In the genomic region with DNA sequence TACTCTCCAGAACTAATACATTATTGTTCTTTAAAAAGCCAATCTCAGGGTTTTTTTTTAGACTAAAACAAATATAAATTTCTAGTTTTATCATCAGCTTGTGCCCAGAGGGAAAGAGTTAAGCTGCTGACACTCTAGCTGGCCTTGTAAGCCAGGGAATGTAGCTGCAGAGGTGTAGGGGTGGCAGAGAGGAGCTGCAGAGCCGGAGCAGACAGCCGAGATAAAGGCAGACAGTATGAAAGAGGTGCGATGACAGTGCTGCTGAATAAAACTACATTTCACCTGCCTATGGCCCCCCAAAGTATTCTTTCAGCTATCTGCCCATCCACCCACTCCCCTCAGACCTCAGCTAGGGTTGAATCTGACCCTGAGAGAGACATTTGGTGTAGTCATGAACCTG, we compare ENCODE assay signal across 18 cellular contexts.
DNase-seq lines count a peak whose midpoint lies in the region; ATAC-seq, FAIRE-seq and TF ChIP-seq lines count a peak whose summit lies in the region.
"Had no signal": no experiment of that assay in that cellular context is flagged by ENCODE, and none has a peak within 500 bp of the region (broad histone marks: within the 10 kb centered on the region; RNA-seq: fewer than 3 reads in every experiment).

No MANE protein-coding gene starts in this region.

- ATAC-seq in GM23338 (no peak), heart left ventricle (peak; percentile 79 to 93 (median 86))
- ATAC-seq: CD8-positive, alpha-beta T cell had no signal

- no peak for TF ChIP-seq POLR2A in heart left ventricle (IDR thresholded peaks at IDR 0.05)

- H3K9ac ChIP-seq in endodermal cell (ENCODE audit: extremely low read depth, low read length, poor library complexity, severe bottlenecking): no peak overlapping the region

- H3K79me2 ChIP-seq in GM23338 (replicated peaks; ENCODE audit: insufficient read depth): no peaks in the 10 kb centered on the region

- no peak overlapping the region for H3K27ac ChIP-seq in GM23338 (ENCODE audit: low read depth)
- no peak overlapping the region for H3K27ac ChIP-seq in endodermal cell (ENCODE audit: low read depth, low read length)
- H3K27ac ChIP-seq in heart left ventricle: peak overlapping the region in 3 of 12 donors; percentile 33 to 43 (median 35)
- H3K27ac ChIP-seq in right atrium auricular region: peak overlapping the region; percentile 0 to 3

- H3K27ac Mint-ChIP-seq in GM23338 (0 out of 2 replicates have a peak overlapping the region, but pooled peaks have one; percentile 44), endodermal cell (peak overlapping the region; percentile 39)
- no peak overlapping the region for H3K27ac Mint-ChIP-seq in activated CD4-positive, alpha-beta T cell treated with anti-CD3 and anti-CD28 coated beads, Interleukin-2, amount 10 ng/mL, durations not matched to agents 24 days and 14 days
- H3K27ac Mint-ChIP-seq: CD14-positive monocyte; CD8-positive, alpha-beta T cell; HFFc6 had no signal

- peaks cover 2% of the 10 kb centered on the region for H3K27me3 Mint-ChIP-seq in GM23338 (ENCODE audit: insufficient read depth, low read depth, poor library complexity)
- H3K27me3 Mint-ChIP-seq in endodermal cell (ENCODE audit: insufficient read depth): peaks cover 2% of the 10 kb centered on the region
- H3K27me3 Mint-ChIP-seq in activated CD4-positive, alpha-beta T cell treated with anti-CD3 and anti-CD28 coated beads, Interleukin-2, amount 10 ng/mL, durations not matched to agents 24 days and 14 days: no peaks in the 10 kb centered on the region

- H3F3A ChIP-seq in GM23338 (replicated peaks; ENCODE audit: low read depth): no peaks in the 10 kb centered on the region

- H3K4me1 ChIP-seq in GM23338 (ENCODE audit: insufficient read depth) (peaks cover 8% of the 10 kb centered on the region; the same call in 1 of the 2 replicates), endodermal cell (ENCODE audit: control insufficient read depth, insufficient read depth, low read length) (peaks cover 9% of the 10 kb centered on the region), heart left ventricle (peaks cover 0 to 9% (median 0%) of the 10 kb centered on the region in 12 donors), right atrium auricular region (peaks cover 0 to 6% of the 10 kb centered on the region in 2 donors)
- H3K4me1 ChIP-seq: BE2C had no signal

- H3K4me3 Mint-ChIP-seq in GM23338 (no peak overlapping the region), endodermal cell (no peak overlapping the region)
- H3K4me3 Mint-ChIP-seq in activated CD4-positive, alpha-beta T cell treated with anti-CD3 and anti-CD28 coated beads, Interleukin-2, amount 10 ng/mL, durations not matched to agents 24 days and 14 days: no peak overlapping the region
- H3K4me3 Mint-ChIP-seq: CD14-positive monocyte; CD8-positive, alpha-beta T cell; HFFc6 had no signal

- H3K9me2 ChIP-seq in GM23338 (ENCODE audit: insufficient read depth): peaks cover 13% of the 10 kb centered on the region

- H3K36me3 ChIP-seq in GM23338 (ENCODE audit: insufficient read depth) (peaks cover 3% of the 10 kb centered on the region; the same call in 1 of the 2 replicates), endodermal cell (ENCODE audit: control insufficient read depth, insufficient read depth, low read length) (no peaks in the 10 kb centered on the region), heart left ventricle (no peaks in the 10 kb centered on the region), right atrium auricular region (no peaks in the 10 kb centered on the region)
- H3K36me3 ChIP-seq: BE2C had no signal

- H3K4me1 Mint-ChIP-seq in GM23338 (peaks cover 20% of the 10 kb centered on the region), endodermal cell (peaks cover 16% of the 10 kb centered on the region)
- no peaks in the 10 kb centered on the region for H3K4me1 Mint-ChIP-seq in activated CD4-positive, alpha-beta T cell treated with anti-CD3 and anti-CD28 coated beads, Interleukin-2, amount 10 ng/mL, durations not matched to agents 24 days and 14 days
- H3K4me1 Mint-ChIP-seq: CD14-positive monocyte had no signal

- DNase-seq in GM23338 (ENCODE audit: low spot score) (no peak), endodermal cell (no peak), heart left ventricle (peak in 1 of 5 donors; percentile 45), right atrium auricular region (ENCODE audit: low spot score) (no peak), mucosa of gallbladder (ENCODE audit: low spot score) (no peak), HTR-8/SVneo (ENCODE audit: insufficient read length, low spot score) (no peak)
- no peak for DNase-seq in activated CD4-positive, alpha-beta T cell treated with anti-CD3 and anti-CD28 coated beads, Interleukin-2, amount 10 ng/mL, durations not matched to agents 24 days and 14 days
- DNase-seq: BE2C; CD8-positive, alpha-beta T cell; COR-L47; DMS153; GF-D8; HCEC 1CT; HFFc6 had no signal

- no peak overlapping the region for H3K4me3 ChIP-seq in GM23338
- no peak overlapping the region for H3K4me3 ChIP-seq in endodermal cell (ENCODE audit: low read length)
- H3K4me3 ChIP-seq in heart left ventricle: peak overlapping the region in 8 of 12 donors; percentile 11 to 35 (median 16)
- peak overlapping the region in 1 of 2 donors; percentile 30 for H3K4me3 ChIP-seq in right atrium auricular region

- no peak overlapping the region for H3K4me2 ChIP-seq in GM23338

- no peaks in the 10 kb centered on the region for H3K27me3 ChIP-seq in GM23338 (ENCODE audit: insufficient read depth)
- no peaks in the 10 kb centered on the region for H3K27me3 ChIP-seq in endodermal cell (ENCODE audit: control insufficient read depth, insufficient read depth, low read length, poor library complexity, severe bottlenecking)
- H3K27me3 ChIP-seq in heart left ventricle: no peaks in the 10 kb centered on the region
- H3K27me3 ChIP-seq in right atrium auricular region: no peaks in the 10 kb centered on the region
- H3K27me3 ChIP-seq: BE2C had no signal

- H3K36me3 Mint-ChIP-seq in GM23338 (ENCODE audit: low read depth): peaks cover 13% of the 10 kb centered on the region; the same call in 2 of the 3 replicates
- H3K36me3 Mint-ChIP-seq in endodermal cell (ENCODE audit: low read depth): peaks cover 4% of the 10 kb centered on the region
- no peaks in the 10 kb centered on the region for H3K36me3 Mint-ChIP-seq in activated CD4-positive, alpha-beta T cell treated with anti-CD3 and anti-CD28 coated beads, Interleukin-2, amount 10 ng/mL, durations not matched to agents 24 days and 14 days (ENCODE audit: low read depth)
- H3K36me3 Mint-ChIP-seq: CD14-positive monocyte; CD8-positive, alpha-beta T cell had no signal

- H4K20me1 ChIP-seq in GM23338 (replicated peaks; ENCODE audit: insufficient read depth): no peaks in the 10 kb centered on the region

- intact Hi-C loops in heart left ventricle (cut with DNase I): no loop called here
- intact Hi-C loops in activated CD4-positive, alpha-beta T cell treated with anti-CD3 and anti-CD28 coated beads, Interleukin-2, amount 10 ng/mL, durations not matched to agents 24 days and 14 days (cut with micrococcal nuclease): no loop called here

- 96 to 100% methylated on average over 1 to 3 of the region's 3 CpGs for WGBS in endodermal cell (ENCODE audit: insufficient coverage in 1 of 2, insufficient read length in 1 of 2), 2 experiments
- 28 to 37% (median 33%) methylated on average over 3 of the region's 3 CpGs for WGBS in heart left ventricle, 4 donors

- peak overlapping the region; percentile 77 for H2AFZ ChIP-seq in GM23338

- peaks cover 38% of the 10 kb centered on the region for H3K9me3 ChIP-seq in endodermal cell (ENCODE audit: control insufficient read depth, low read length)
- H3K9me3 ChIP-seq in heart left ventricle: no peaks in the 10 kb centered on the region
- no peaks in the 10 kb centered on the region for H3K9me3 ChIP-seq in right atrium auricular region
- H3K9me3 ChIP-seq: BE2C had no signal

- H3K9me3 Mint-ChIP-seq in GM23338 (peaks cover 11% of the 10 kb centered on the region), endodermal cell (peaks cover 17% of the 10 kb centered on the region)
- peaks cover 3% of the 10 kb centered on the region for H3K9me3 Mint-ChIP-seq in activated CD4-positive, alpha-beta T cell treated with anti-CD3 and anti-CD28 coated beads, Interleukin-2, amount 10 ng/mL, durations not matched to agents 24 days and 14 days

- TF ChIP-seq CTCF in GM23338 (conservative IDR thresholded peaks at IDR 0.05; ENCODE audit: low read depth in 2 of 2) (no peak), endodermal cell (conservative IDR thresholded peaks at IDR 0.05) (no peak), heart left ventricle (IDR thresholded peaks at IDR 0.05) (no peak), right atrium auricular region (IDR thresholded peaks at IDR 0.05) (no peak)

- FAIRE-seq in HTR-8/SVneo (lab: Jason Lieb, UNC): no peak
- FAIRE-seq: A204.1, D721Med, GM19239 had no signal

TF ChIP-seq in GM23338, 12 proteins besides CTCF, POLR2A, EP300 and RAD21 (continues in another document):
- no peak for TF ChIP-seq POLR2AphosphoS5 (IDR thresholded peaks at IDR 0.05; ENCODE audit: low read depth)

Comparison
In these comparisons a context has a peak if more than half of its experiments do, and no peak if none do; other contexts are left out.
1. H3K27ac ChIP-seq: peak in right atrium auricular region (2 of 2); none in GM23338 (single experiment) and endodermal cell (single experiment).
2. H3K4me3 ChIP-seq: peak in heart left ventricle (8 of 12); none in GM23338 (single experiment) and endodermal cell (single experiment).